1 cellular context compared by ENCODE assay signal in the genomic region with DNA sequence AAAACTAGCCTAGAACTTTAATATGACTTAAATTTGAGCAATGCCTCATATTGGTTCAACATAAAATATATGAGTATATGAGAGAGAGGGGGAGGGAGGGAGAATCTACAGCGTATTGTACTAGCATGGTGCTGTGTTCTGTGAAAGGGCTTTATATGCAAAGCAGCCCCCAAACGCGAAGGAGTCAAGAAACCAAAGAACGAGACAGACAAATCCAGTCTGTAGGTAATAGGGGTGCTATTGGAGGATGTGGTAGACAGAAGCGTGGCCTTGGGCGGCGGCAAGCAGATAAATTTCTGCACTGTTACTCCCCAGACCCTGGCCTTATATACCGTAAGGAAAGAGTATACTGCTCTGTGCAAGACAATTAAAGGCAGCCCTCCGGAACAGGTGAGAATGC.
TF ChIP-seq lines count a peak whose summit lies in the region.

No MANE protein-coding gene starts in this region.

TF ChIP-seq in GM23338, 12 proteins besides CTCF, POLR2A, EP300 and RAD21 (continued from another document):
- TF ChIP-seq, protein P1, sequence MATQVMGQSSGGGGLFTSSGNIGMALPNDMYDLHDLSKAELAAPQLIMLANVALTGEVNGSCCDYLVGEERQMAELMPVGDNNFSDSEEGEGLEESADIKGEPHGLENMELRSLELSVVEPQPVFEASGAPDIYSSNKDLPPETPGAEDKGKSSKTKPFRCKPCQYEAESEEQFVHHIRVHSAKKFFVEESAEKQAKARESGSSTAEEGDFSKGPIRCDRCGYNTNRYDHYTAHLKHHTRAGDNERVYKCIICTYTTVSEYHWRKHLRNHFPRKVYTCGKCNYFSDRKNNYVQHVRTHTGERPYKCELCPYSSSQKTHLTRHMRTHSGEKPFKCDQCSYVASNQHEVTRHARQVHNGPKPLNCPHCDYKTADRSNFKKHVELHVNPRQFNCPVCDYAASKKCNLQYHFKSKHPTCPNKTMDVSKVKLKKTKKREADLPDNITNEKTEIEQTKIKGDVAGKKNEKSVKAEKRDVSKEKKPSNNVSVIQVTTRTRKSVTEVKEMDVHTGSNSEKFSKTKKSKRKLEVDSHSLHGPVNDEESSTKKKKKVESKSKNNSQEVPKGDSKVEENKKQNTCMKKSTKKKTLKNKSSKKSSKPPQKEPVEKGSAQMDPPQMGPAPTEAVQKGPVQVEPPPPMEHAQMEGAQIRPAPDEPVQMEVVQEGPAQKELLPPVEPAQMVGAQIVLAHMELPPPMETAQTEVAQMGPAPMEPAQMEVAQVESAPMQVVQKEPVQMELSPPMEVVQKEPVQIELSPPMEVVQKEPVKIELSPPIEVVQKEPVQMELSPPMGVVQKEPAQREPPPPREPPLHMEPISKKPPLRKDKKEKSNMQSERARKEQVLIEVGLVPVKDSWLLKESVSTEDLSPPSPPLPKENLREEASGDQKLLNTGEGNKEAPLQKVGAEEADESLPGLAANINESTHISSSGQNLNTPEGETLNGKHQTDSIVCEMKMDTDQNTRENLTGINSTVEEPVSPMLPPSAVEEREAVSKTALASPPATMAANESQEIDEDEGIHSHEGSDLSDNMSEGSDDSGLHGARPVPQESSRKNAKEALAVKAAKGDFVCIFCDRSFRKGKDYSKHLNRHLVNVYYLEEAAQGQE (IDR thresholded peaks at IDR 0.05; ENCODE audit: unreplicated experiment), result no peak
- TF ChIP-seq CREB1 (CRISPR knock-in tag; IDR thresholded peaks at IDR 0.05; ENCODE audit: low read depth), result no peak
- TF ChIP-seq, protein P2, sequence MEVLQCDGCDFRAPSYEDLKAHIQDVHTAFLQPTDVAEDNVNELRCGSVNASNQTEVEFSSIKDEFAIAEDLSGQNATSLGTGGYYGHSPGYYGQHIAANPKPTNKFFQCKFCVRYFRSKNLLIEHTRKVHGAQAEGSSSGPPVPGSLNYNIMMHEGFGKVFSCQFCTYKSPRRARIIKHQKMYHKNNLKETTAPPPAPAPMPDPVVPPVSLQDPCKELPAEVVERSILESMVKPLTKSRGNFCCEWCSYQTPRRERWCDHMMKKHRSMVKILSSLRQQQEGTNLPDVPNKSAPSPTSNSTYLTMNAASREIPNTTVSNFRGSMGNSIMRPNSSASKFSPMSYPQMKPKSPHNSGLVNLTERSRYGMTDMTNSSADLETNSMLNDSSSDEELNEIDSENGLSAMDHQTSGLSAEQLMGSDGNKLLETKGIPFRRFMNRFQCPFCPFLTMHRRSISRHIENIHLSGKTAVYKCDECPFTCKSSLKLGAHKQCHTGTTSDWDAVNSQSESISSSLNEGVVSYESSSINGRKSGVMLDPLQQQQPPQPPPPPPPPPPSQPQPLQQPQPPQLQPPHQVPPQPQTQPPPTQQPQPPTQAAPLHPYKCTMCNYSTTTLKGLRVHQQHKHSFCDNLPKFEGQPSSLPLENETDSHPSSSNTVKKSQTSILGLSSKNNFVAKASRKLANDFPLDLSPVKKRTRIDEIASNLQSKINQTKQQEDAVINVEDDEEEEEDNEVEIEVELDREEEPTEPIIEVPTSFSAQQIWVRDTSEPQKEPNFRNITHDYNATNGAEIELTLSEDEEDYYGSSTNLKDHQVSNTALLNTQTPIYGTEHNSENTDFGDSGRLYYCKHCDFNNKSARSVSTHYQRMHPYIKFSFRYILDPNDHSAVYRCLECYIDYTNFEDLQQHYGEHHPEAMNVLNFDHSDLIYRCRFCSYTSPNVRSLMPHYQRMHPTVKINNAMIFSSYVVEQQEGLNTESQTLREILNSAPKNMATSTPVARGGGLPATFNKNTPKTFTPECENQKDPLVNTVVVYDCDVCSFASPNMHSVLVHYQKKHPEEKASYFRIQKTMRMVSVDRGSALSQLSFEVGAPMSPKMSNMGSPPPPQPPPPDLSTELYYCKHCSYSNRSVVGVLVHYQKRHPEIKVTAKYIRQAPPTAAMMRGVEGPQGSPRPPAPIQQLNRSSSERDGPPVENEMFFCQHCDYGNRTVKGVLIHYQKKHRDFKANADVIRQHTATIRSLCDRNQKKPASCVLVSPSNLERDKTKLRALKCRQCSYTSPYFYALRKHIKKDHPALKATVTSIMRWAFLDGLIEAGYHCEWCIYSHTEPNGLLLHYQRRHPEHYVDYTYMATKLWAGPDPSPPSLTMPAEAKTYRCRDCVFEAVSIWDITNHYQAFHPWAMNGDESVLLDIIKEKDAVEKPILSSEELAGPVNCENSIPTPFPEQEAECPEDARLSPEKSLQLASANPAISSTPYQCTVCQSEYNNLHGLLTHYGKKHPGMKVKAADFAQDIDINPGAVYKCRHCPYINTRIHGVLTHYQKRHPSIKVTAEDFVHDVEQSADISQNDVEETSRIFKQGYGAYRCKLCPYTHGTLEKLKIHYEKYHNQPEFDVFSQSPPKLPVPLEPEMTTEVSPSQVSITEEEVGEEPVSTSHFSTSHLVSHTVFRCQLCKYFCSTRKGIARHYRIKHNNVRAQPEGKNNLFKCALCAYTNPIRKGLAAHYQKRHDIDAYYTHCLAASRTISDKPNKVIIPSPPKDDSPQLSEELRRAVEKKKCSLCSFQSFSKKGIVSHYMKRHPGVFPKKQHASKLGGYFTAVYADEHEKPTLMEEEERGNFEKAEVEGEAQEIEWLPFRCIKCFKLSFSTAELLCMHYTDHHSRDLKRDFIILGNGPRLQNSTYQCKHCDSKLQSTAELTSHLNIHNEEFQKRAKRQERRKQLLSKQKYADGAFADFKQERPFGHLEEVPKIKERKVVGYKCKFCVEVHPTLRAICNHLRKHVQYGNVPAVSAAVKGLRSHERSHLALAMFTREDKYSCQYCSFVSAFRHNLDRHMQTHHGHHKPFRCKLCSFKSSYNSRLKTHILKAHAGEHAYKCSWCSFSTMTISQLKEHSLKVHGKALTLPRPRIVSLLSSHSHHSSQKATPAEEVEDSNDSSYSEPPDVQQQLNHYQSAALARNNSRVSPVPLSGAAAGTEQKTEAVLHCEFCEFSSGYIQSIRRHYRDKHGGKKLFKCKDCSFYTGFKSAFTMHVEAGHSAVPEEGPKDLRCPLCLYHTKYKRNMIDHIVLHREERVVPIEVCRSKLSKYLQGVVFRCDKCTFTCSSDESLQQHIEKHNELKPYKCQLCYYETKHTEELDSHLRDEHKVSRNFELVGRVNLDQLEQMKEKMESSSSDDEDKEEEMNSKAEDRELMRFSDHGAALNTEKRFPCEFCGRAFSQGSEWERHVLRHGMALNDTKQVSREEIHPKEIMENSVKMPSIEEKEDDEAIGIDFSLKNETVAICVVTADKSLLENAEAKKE (CRISPR knock-in tag; IDR thresholded peaks at IDR 0.05), result no peak
- no peak for TF ChIP-seq POLR2AphosphoS5 (IDR thresholded peaks at IDR 0.05; ENCODE audit: low read depth)
- no peak for TF ChIP-seq EZH2 (IDR thresholded peaks at IDR 0.05; ENCODE audit: low read depth, unreplicated experiment)
- TF ChIP-seq NANOG (IDR thresholded peaks at IDR 0.05; ENCODE audit: borderline replicate concordance), result no peak
TF ChIP-seq in GM23338: peak in this region for 0.
